In the genomic region with DNA sequence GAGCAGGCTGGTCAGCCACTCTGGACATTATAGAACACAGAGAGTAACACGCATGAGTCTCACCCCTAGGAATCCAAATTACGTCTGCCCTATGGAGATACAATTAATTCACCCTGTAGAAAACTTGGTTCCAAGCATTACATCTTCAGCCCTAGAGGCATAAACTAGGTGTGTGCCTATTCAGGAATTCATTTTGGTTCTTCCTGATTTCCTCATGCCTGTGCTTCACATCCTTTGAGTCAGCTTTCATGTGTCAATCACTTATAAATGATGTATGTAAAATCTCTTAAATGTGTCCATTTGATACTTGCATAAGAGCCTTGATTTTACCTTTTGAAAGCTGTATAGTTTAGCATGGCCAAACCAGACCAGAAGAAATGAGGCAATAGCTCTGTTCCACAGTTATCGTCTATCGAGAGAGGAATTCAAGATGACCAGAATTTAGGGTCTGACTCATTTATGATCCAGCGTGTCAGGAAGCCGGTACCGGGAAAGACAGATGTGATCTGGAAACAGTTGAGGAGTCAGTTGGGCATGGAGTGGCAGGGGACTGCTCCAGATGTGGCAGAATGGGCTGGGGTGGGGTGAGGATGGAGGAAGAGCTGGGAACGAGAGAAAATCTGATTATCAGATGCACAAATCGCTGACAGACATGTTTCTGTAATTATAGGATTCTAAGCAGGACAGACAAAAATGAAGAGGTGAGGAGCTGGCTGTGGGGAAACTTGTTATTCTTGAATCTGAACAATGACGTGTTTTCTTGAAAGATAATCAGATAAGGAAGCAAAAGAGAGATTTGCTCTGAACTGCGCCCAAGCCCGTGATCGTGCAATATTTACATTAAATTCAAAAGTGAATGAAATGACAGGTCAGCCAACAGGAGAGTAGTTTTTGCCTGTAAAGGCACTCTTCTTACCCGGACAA, we compare ENCODE assay signal across 1 cellular context.
TF ChIP-seq lines count a peak whose summit lies in the region.

No MANE protein-coding gene starts in this region.

TF ChIP-seq in SK-N-SH, 30 proteins besides CTCF, POLR2A, EP300 and RAD21:
- TF ChIP-seq, protein P1, sequence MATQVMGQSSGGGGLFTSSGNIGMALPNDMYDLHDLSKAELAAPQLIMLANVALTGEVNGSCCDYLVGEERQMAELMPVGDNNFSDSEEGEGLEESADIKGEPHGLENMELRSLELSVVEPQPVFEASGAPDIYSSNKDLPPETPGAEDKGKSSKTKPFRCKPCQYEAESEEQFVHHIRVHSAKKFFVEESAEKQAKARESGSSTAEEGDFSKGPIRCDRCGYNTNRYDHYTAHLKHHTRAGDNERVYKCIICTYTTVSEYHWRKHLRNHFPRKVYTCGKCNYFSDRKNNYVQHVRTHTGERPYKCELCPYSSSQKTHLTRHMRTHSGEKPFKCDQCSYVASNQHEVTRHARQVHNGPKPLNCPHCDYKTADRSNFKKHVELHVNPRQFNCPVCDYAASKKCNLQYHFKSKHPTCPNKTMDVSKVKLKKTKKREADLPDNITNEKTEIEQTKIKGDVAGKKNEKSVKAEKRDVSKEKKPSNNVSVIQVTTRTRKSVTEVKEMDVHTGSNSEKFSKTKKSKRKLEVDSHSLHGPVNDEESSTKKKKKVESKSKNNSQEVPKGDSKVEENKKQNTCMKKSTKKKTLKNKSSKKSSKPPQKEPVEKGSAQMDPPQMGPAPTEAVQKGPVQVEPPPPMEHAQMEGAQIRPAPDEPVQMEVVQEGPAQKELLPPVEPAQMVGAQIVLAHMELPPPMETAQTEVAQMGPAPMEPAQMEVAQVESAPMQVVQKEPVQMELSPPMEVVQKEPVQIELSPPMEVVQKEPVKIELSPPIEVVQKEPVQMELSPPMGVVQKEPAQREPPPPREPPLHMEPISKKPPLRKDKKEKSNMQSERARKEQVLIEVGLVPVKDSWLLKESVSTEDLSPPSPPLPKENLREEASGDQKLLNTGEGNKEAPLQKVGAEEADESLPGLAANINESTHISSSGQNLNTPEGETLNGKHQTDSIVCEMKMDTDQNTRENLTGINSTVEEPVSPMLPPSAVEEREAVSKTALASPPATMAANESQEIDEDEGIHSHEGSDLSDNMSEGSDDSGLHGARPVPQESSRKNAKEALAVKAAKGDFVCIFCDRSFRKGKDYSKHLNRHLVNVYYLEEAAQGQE (IDR thresholded peaks at IDR 0.05; ENCODE audit: low read depth, low read length): no peak
- TF ChIP-seq, protein P2, sequence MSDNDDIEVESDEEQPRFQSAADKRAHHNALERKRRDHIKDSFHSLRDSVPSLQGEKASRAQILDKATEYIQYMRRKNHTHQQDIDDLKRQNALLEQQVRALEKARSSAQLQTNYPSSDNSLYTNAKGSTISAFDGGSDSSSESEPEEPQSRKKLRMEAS (IDR thresholded peaks at IDR 0.05; ENCODE audit: low read depth): no peak
